ENCODE assay signal across 8 cellular contexts in the genomic region with DNA sequence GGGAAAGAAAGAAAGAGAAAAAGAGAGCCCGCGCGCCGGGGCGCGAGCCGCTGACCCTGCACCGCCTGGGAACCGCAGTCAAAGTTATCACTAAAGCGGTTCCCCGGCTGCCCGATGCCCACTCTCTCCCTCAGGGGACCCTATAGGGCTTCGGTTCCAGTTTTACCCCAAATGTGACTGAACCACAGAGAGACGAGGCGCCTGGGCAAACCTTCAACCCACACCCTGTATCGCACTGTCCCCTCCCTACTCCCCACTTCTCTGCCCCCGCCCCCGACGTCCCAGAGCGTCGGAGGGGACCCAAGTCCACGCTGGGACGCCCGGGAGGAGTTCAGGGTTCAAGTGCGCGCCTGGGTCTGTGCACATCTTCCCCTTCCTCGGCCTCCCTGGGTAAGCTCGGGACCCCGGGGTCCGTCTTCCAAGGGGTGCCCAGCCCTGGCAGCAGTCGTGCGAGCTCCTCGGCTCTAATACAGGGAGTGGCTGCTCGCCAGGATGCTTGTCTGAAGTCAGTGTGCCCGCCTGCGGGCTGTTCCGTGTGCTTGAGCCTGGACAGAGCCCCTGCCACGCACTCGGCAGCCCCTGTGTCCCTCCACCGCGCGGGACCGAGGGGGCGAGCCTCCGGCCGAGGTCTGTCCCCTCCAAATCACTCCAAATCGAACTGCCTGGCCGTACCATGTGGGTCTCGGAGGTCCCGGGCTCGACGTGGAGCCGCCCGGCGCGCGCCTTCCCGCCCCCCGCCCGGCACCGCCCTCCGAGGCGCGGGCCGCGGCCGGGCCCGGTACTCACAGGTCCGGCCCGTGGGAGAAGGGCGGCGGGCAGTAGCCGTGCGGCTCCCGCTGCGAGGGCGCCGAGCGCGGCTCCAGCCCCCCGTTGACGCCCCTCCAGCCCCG. TPM values are rescaled to one million over a fixed set of nuclear protein-coding genes. Genes with fewer than 3 reads are reported as not detected.
DNase-seq lines count a peak whose midpoint lies in the region; ATAC-seq and TF ChIP-seq lines count a peak whose summit lies in the region.

No MANE protein-coding gene starts in this region.

- DNase-seq in adrenal gland (peak in 1 of 7 donors; percentile 11), iPS DF 6.9 (ENCODE audit: low read depth, low spot score) (no peak), NK-92 (lab: John Stamatoyannopoulos, UW; ENCODE audit: unreplicated experiment) (no peak), mucosa of gallbladder (ENCODE audit: low spot score) (no peak)

- H3K9me3 ChIP-seq in OCI-LY1 (ENCODE audit: low read length): no peaks in the 10 kb centered on the region
- no peaks in the 10 kb centered on the region for H3K9me3 ChIP-seq in adrenal gland (replicated peaks in 1 of 3)
- H3K9me3 ChIP-seq in iPS DF 6.9 (ENCODE audit: control insufficient read depth, insufficient read depth, low read length): no peaks in the 10 kb centered on the region
- H3K9me3 ChIP-seq in skeletal muscle tissue (ENCODE audit: control insufficient read depth in 3 of 3, low read length in 3 of 3): no peaks in the 10 kb centered on the region

- intact Hi-C loops in adrenal gland (cut with DNase I): no loop called here

- no peak for TF ChIP-seq POLR2A in adrenal gland (IDR thresholded peaks at IDR 0.05)

- peaks cover 15% of the 10 kb centered on the region for H3K4me1 ChIP-seq in OCI-LY1 (ENCODE audit: insufficient read depth, low read length, severe bottlenecking)
- peaks cover 8 to 15% of the 10 kb centered on the region in 2 donors for H3K4me1 ChIP-seq in adrenal gland (replicated peaks in 1 of 2)
- no peaks in the 10 kb centered on the region for H3K4me1 ChIP-seq in iPS DF 6.9 (ENCODE audit: control insufficient read depth, insufficient read depth, low read length)
- H3K4me1 ChIP-seq in skeletal muscle tissue (ENCODE audit: control insufficient read depth in 3 of 3, insufficient read depth in 3 of 3, low read length in 3 of 3): peaks cover 7 to 12% (median 11%) of the 10 kb centered on the region in 3 donors

- TF ChIP-seq CTCF in OCI-LY1 (IDR thresholded peaks at IDR 0.05; ENCODE audit: low read length) (no peak), adrenal gland (IDR thresholded peaks at IDR 0.05) (no peak)

- peak overlapping the region; percentile 63 for H3K4me2 ChIP-seq in OCI-LY1 (ENCODE audit: low read length)

- H3K9me2 ChIP-seq in OCI-LY1 (ENCODE audit: low read depth, low read length): no peaks in the 10 kb centered on the region

- no peak overlapping the region for H2AFZ ChIP-seq in OCI-LY1 (ENCODE audit: low read length)

- H3K9ac ChIP-seq in OCI-LY1 (ENCODE audit: low read length) (no peak overlapping the region; the same call in 1 of the 2 replicates), skeletal muscle tissue (ENCODE audit: low read depth in 1 of 3, low read length in 3 of 3) (peak overlapping the region in 2 of 3 donors; percentile 27 to 63)

- no peaks in the 10 kb centered on the region for H3K79me2 ChIP-seq in OCI-LY1 (ENCODE audit: insufficient read depth, low read length)

- peak; percentile 31 for ATAC-seq in GM18517 (IDR thresholded peaks at IDR 0.05; ENCODE audit: unreplicated experiment)
- ATAC-seq in HG02623 (IDR thresholded peaks at IDR 0.05; ENCODE audit: unreplicated experiment): peak; percentile 5

- H3K27me3 ChIP-seq in OCI-LY1 (ENCODE audit: insufficient read depth, low read length) (no peaks in the 10 kb centered on the region), adrenal gland (peaks cover 16% of the 10 kb centered on the region), iPS DF 6.9 (ENCODE audit: control insufficient read depth, insufficient read depth, low read length) (peaks cover 28% of the 10 kb centered on the region), skeletal muscle tissue (ENCODE audit: control insufficient read depth in 3 of 3, insufficient read depth in 3 of 3, low read length in 3 of 3) (peaks cover 22 to 29% (median 22%) of the 10 kb centered on the region in 3 donors)

- H3K4me3 ChIP-seq in OCI-LY1 (ENCODE audit: low read depth, low read length, poor library complexity, severe bottlenecking) (peak overlapping the region; percentile 60), adrenal gland (peak overlapping the region in 3 of 4 donors; percentile 6 to 47 (median 36)), iPS DF 6.9 (ENCODE audit: low read length) (peak overlapping the region; percentile 60; the same call in 1 of the 2 replicates), skeletal muscle tissue (ENCODE audit: low read length in 3 of 3) (peak overlapping the region; percentile 51 to 72 (median 68))

- H3K36me3 ChIP-seq in OCI-LY1 (ENCODE audit: insufficient read depth, low read length): no peaks in the 10 kb centered on the region
- no peaks in the 10 kb centered on the region for H3K36me3 ChIP-seq in adrenal gland (replicated peaks in 1 of 2)
- H3K36me3 ChIP-seq in iPS DF 6.9 (ENCODE audit: control insufficient read depth, insufficient read depth, low read length): no peaks in the 10 kb centered on the region
- H3K36me3 ChIP-seq in skeletal muscle tissue (ENCODE audit: control insufficient read depth in 3 of 3, insufficient read depth in 3 of 3, low read length in 3 of 3): no peaks in the 10 kb centered on the region

- H3K27ac ChIP-seq in OCI-LY1 (ENCODE audit: low read depth, low read length, poor library complexity, severe bottlenecking): no peak overlapping the region
- no peak overlapping the region for H3K27ac ChIP-seq in adrenal gland
- no peak overlapping the region for H3K27ac ChIP-seq in iPS DF 6.9 (ENCODE audit: low read length)
- H3K27ac ChIP-seq in skeletal muscle tissue (ENCODE audit: low read depth, low read length): no peak overlapping the region

- no peaks in the 10 kb centered on the region for H3F3A ChIP-seq in OCI-LY1 (ENCODE audit: insufficient read depth, low read length)

- 0 to 3% (median 1%) methylated on average over 13 to 83 of the region's 83 CpGs for WGBS in adrenal gland, 4 donors
- no CpG with 5 or more reads among the region's 83 CpGs for WGBS in iPS DF 6.9 (ENCODE audit: insufficient coverage, insufficient read length)

- H4K20me1 ChIP-seq in OCI-LY1 (ENCODE audit: insufficient read depth, low read length): no peaks in the 10 kb centered on the region

RNA-seq across cellular contexts. Expression of a gene that starts 0.9 kb away (rescaled TPM):
- total RNA-seq in adrenal gland: 1 to 10 TPM in 1 of 8 donors, under 1 TPM in 6, not detected in 1; 0.07 to 2.1 (median 0.13) TPM
- polyA plus RNA-seq in adrenal gland: under 1 TPM; 0.07 to 0.22 (median 0.08) TPM
- 0.52 TPM for total RNA-seq in skeletal muscle tissue
- 14.1 TPM for total RNA-seq in mucosa of gallbladder
